In the genomic region with DNA sequence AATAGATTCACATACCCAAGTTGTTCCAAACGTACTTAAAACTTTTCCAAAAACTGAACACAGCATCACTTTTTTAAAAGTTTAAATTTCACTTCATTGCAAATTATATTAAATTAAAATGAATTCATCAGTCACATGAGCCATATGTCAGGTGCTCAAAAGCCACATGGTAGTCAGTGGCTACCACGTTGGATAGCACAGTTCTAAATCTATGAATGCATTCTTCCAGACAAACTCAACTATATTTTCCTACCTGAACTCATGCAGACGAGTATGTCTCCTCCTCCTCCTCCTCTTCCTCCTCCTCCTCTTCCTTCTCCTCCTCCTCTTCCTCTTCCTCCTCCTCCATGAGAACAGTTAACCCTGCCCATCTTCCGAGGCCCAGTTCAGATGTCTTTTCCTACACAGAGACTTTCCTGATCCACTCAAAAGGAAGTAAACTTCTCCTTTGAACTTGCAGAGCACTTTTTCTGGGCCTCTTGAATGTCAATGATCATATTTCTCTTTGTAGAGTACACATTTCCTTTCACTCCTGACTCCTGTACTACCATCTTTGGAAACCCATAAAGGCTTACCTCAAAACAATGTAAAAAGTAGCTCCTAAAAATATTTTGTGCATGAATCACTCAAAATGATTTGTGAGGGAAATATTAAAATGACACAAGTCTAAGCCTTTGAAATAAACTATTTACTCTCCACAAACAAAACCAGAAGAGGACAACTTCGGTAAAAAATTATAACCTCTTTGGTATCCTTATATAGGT, we compare ENCODE assay signal across 12 cellular contexts.
"Had no signal": no experiment of that assay in that cellular context is flagged by ENCODE, and none has a peak within 500 bp of the region (broad histone marks: within the 10 kb centered on the region; RNA-seq: fewer than 3 reads in every experiment).

No MANE protein-coding gene starts in this region.

- H2AFZ ChIP-seq: neural progenitor cell had no signal

- DNase-seq: activated CD4-positive, alpha-beta T cell treated with anti-CD3 and anti-CD28 coated beads, Interleukin-2, amount 10 ng/mL, durations not matched to agents 7 days and 5 days; activated naive CD4-positive, alpha-beta T cell; activated naive CD8-positive, alpha-beta T cell treated with anti-CD3 and anti-CD28 coated beads, Interleukin-2, amount 10 ng/mL, durations not matched to agents 7 days and 5 days; left colon; naive B cell; ovary; T-helper 9 cell; thyroid gland; uterus had no signal

- H3K36me3 ChIP-seq: cardiac muscle cell, neural progenitor cell, ovary, thyroid gland, uterus had no signal

- H3K27ac ChIP-seq: cardiac muscle cell, neural progenitor cell, ovary, thyroid gland, uterus had no signal

- H3K27me3 ChIP-seq: cardiac muscle cell, neural progenitor cell, ovary, thyroid gland, uterus had no signal

- H3K4me1 ChIP-seq: neural progenitor cell, uterus had no signal

- H3K4me3 ChIP-seq: cardiac muscle cell, lung, neural progenitor cell, ovary, thyroid gland, uterus had no signal

- H3K9me3 ChIP-seq: ovary, thyroid gland, uterus had no signal
